In the genomic region with DNA sequence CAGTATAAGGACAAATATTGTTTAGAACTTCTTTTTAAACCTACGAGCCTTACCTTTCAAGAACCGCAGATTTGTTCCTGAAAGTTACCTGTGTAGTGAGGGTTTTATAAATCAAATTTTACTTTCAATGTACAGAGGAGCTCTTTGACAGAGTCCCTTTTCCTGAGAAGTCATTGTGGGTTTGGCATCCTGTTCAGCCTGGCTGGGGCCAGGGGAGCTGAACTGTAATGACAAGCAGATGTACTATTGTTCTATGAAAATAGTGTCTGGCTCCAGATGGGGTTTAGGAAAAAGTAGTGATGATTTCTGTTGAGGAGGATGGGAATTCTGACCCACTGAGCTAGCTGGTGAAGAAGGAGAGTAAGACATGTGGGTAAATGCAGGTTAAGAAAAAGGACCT, we compare ENCODE assay signal across 19 cellular contexts.
A peak's percentile ranks its signal among the peaks of the same experiment; 100 is the strongest.
DNase-seq lines count a peak whose midpoint lies in the region; ATAC-seq and TF ChIP-seq lines count a peak whose summit lies in the region.
"Had no signal": no experiment of that assay in that cellular context is flagged by ENCODE, and none has a peak within 500 bp of the region (broad histone marks: within the 10 kb centered on the region; RNA-seq: fewer than 3 reads in every experiment).

No MANE protein-coding gene starts in this region.

- H2AK9ac ChIP-seq in IMR-90 (replicated peaks; ENCODE audit: low read depth, low read length, poor library complexity), result no peak overlapping the region

- H3K4me2 ChIP-seq in IMR-90 (ENCODE audit: low read depth, low read length) (no peak overlapping the region), hepatocyte (no peak overlapping the region), neuronal stem cell (ENCODE audit: insufficient read depth, low read length, poor library complexity, severe bottlenecking) (no peak overlapping the region)

- H3K9me3 ChIP-seq in IMR-90 (ENCODE audit: control insufficient read depth, insufficient read depth, low read length), result peaks cover 3% of the 10 kb centered on the region; the same call in 1 of the 2 replicates
- H3K9me3 ChIP-seq in hepatocyte (ENCODE audit: low read depth), result no peaks in the 10 kb centered on the region
- no peaks in the 10 kb centered on the region for H3K9me3 ChIP-seq in neuronal stem cell (replicated peaks in 1 of 2; ENCODE audit: control insufficient read depth in 2 of 2, insufficient read depth in 1 of 2, low read depth in 1 of 2, low read length in 2 of 2)
- H3K9me3 ChIP-seq: breast epithelium, mucosa of descending colon had no signal

- ATAC-seq in IMR-90 (ENCODE audit: low read depth) (no peak; the same call in 1 of the 2 replicates), HG03378 (IDR thresholded peaks at IDR 0.05; ENCODE audit: unreplicated experiment) (no peak)
- ATAC-seq: activated CD8-positive, alpha-beta T cell treated with anti-CD3 and anti-CD28 coated beads for 36 hours; left cardiac atrium; mucosa of descending colon had no signal

- no TSS peak for BruUV-seq in IMR-90 (replicated peaks; lab: Mats Ljungman, UMichigan)

- TF ChIP-seq POLR2A in IMR-90 (IDR thresholded peaks at IDR 0.05; ENCODE audit: low read depth, low read length), result no peak

- H2BK5ac ChIP-seq in IMR-90 (ENCODE audit: low read depth, low read length, poor library complexity, severe bottlenecking), result no peak overlapping the region
- H2BK5ac ChIP-seq in neuronal stem cell (ENCODE audit: low read length), result no peak overlapping the region

- no peaks in the 10 kb centered on the region for H3K79me1 ChIP-seq in IMR-90 (ENCODE audit: low read depth in 1 of 2, low read length in 2 of 2)
- H3K79me1 ChIP-seq in neuronal stem cell (ENCODE audit: low read depth, low read length), result no peaks in the 10 kb centered on the region

- H2BK12ac ChIP-seq in neuronal stem cell (ENCODE audit: low read length), result no peak overlapping the region

- intact Hi-C loops in IMR-90 (cut with micrococcal nuclease), result no loop called here

- H3K9me2 ChIP-seq in hepatocyte (replicated peaks; ENCODE audit: insufficient read depth), result no peaks in the 10 kb centered on the region

- H3K9ac ChIP-seq in IMR-90 (ENCODE audit: low read depth, low read length), result no peak overlapping the region
- H3K9ac ChIP-seq in neuronal stem cell (ENCODE audit: low read depth, low read length, poor library complexity), result no peak overlapping the region

- H3K4ac ChIP-seq in IMR-90 (ENCODE audit: low read depth, low read length) (no peak overlapping the region), neuronal stem cell (ENCODE audit: low read length) (no peak overlapping the region)

- H2AFZ ChIP-seq in IMR-90 (replicated peaks; ENCODE audit: low read length, poor library complexity) (no peak overlapping the region), hepatocyte (no peak overlapping the region), neuronal stem cell (ENCODE audit: low read length) (no peak overlapping the region)

- no peak overlapping the region for H3K56ac ChIP-seq in IMR-90 (ENCODE audit: extremely low read depth, insufficient read depth, low read length)

- H4K91ac ChIP-seq in IMR-90 (ENCODE audit: insufficient read depth, low read depth, low read length), result no peak overlapping the region
- H4K91ac ChIP-seq in neuronal stem cell (ENCODE audit: low read depth, low read length, poor library complexity), result no peak overlapping the region

- H4K8ac ChIP-seq in IMR-90 (ENCODE audit: low read depth in 2 of 2, low read length in 2 of 2) (no peak overlapping the region), neuronal stem cell (ENCODE audit: low read depth, low read length) (no peak overlapping the region)

- no peak overlapping the region for H2BK20ac ChIP-seq in IMR-90 (ENCODE audit: low read depth, low read length)

- H3K4me3 ChIP-seq in AG10803 (ENCODE audit: low read length) (no peak overlapping the region), IMR-90 (ENCODE audit: insufficient read depth, low read depth, low read length) (no peak overlapping the region), astrocyte of the spinal cord (ENCODE audit: low read depth, low read length) (no peak overlapping the region), hepatocyte (no peak overlapping the region), neuronal stem cell (ENCODE audit: low read length in 2 of 2) (no peak overlapping the region)
- H3K4me3 ChIP-seq: breast epithelium, mucosa of descending colon had no signal

- no peak overlapping the region for H2AK5ac ChIP-seq in IMR-90 (ENCODE audit: low read depth, low read length)
- no peak overlapping the region for H2AK5ac ChIP-seq in neuronal stem cell (ENCODE audit: low read depth, low read length)

- H3K18ac ChIP-seq in IMR-90 (ENCODE audit: low read depth, low read length) (peak overlapping the region; percentile 64; the same call in 1 of the 2 replicates), neuronal stem cell (ENCODE audit: low read length) (no peak overlapping the region)

- H3K23ac ChIP-seq in IMR-90 (ENCODE audit: low read depth, low read length), result no peak overlapping the region
- no peak overlapping the region for H3K23ac ChIP-seq in neuronal stem cell (ENCODE audit: low read depth, low read length, poor library complexity)

- H3K36me3 ChIP-seq in IMR-90 (ENCODE audit: control insufficient read depth, insufficient read depth, low read length) (no peaks in the 10 kb centered on the region), hepatocyte (replicated peaks; ENCODE audit: insufficient read depth, low read depth) (no peaks in the 10 kb centered on the region), neuronal stem cell (replicated peaks in 1 of 2; ENCODE audit: control insufficient read depth in 2 of 2, insufficient read depth in 2 of 2, low read length in 2 of 2) (no peaks in the 10 kb centered on the region)
- H3K36me3 ChIP-seq: breast epithelium had no signal

- peaks cover 4% of the 10 kb centered on the region; the same call in 1 of the 2 replicates for H3K4me1 ChIP-seq in IMR-90 (ENCODE audit: control insufficient read depth, insufficient read depth, low read length)
- no peaks in the 10 kb centered on the region for H3K4me1 ChIP-seq in hepatocyte (ENCODE audit: insufficient read depth)
- H3K4me1 ChIP-seq in neuronal stem cell (ENCODE audit: control insufficient read depth in 2 of 2, insufficient read depth in 1 of 2, low read depth in 1 of 2, low read length in 2 of 2), result peaks cover 1 to 3% of the 10 kb centered on the region in 2 donors
- H3K4me1 ChIP-seq: breast epithelium had no signal

- no peak overlapping the region; the same call in 1 of the 2 replicates for H4K5ac ChIP-seq in IMR-90 (ENCODE audit: low read depth, low read length)

- dilution Hi-C loops in IMR-90 (cut with HindIII; ENCODE audit: low sequenced_read_pairs, unreplicated experiment), result no loop called here

- no peaks in the 10 kb centered on the region for H4K20me1 ChIP-seq in IMR-90 (ENCODE audit: insufficient read depth, low read length)
- no peaks in the 10 kb centered on the region for H4K20me1 ChIP-seq in hepatocyte (ENCODE audit: insufficient read depth, poor library complexity, severe bottlenecking)

- CTCF ChIA-PET in IMR-90 (lab: Yijun Ruan, JAX), result no interaction called here

- H3K79me2 ChIP-seq in hepatocyte, result no peaks in the 10 kb centered on the region

- DNase-seq in AG10803 (ENCODE audit: low read depth), result peak; percentile 84
- DNase-seq in IMR-90, result peak; percentile 27
- peak; percentile 66 for DNase-seq in astrocyte of the spinal cord (ENCODE audit: low read depth, low spot score)
- DNase-seq in hepatocyte (ENCODE audit: low spot score), result no peak
- no peak for DNase-seq in amygdala (lab: John Stamatoyannopoulos, UW)
- DNase-seq in neuronal stem cell (ENCODE audit: low spot score), result no peak
- no peak for DNase-seq in hepatic stellate cell (ENCODE audit: low spot score)
- DNase-seq: activated CD8-positive, alpha-beta T cell treated with anti-CD3 and anti-CD28 coated beads for 36 hours; activated T-cell treated with anti-CD3 and anti-CD28 coated beads, Interleukin-2, amount 50 U/mL, for 48 hours; GF-D8; left cardiac atrium; mucosa of descending colon; NCI-H187 treated with DMSO at 0.1 percent for 48 hours; NCI-H524 treated with DMSO at 0.1 percent for 48 hours; nucleus accumbens; right cardiac atrium had no signal

- H3K27ac ChIP-seq in IMR-90 (ENCODE audit: insufficient read depth, low read length), result no peak overlapping the region
- peak overlapping the region; percentile 88 for H3K27ac ChIP-seq in hepatocyte
- H3K27ac ChIP-seq in neuronal stem cell (replicated peaks; ENCODE audit: low read length), result no peak overlapping the region
- H3K27ac ChIP-seq: breast epithelium, VCaP had no signal

- TF ChIP-seq CTCF in AG10803 (conservative IDR thresholded peaks at IDR 0.05; ENCODE audit: low read length) (no peak), IMR-90 (conservative IDR thresholded peaks at IDR 0.05; ENCODE audit: low read depth, low read length) (no peak), astrocyte of the spinal cord (IDR thresholded peaks at IDR 0.05; ENCODE audit: low read depth, low read length) (no peak), hepatocyte (IDR thresholded peaks at IDR 0.05; ENCODE audit: poor library complexity) (no peak)

- POLR2A ChIA-PET in IMR-90 (lab: Charles Lee; ENCODE audit: unreplicated experiment), result no interaction called here

- H3K9me1 ChIP-seq in IMR-90 (ENCODE audit: insufficient read depth, low read length), result no peaks in the 10 kb centered on the region

- H2BK120ac ChIP-seq in IMR-90 (ENCODE audit: low read depth, low read length), result no peak overlapping the region
- no peak overlapping the region for H2BK120ac ChIP-seq in neuronal stem cell (ENCODE audit: low read depth, low read length)

- TF ChIP-seq RAD21 in IMR-90 (IDR thresholded peaks at IDR 0.05; ENCODE audit: low read length), result no peak

- H3K27me3 ChIP-seq in IMR-90 (ENCODE audit: control insufficient read depth, insufficient read depth, low read length), result no peaks in the 10 kb centered on the region
- no peaks in the 10 kb centered on the region for H3K27me3 ChIP-seq in hepatocyte
- H3K27me3 ChIP-seq in neuronal stem cell (ENCODE audit: control insufficient read depth in 3 of 3, insufficient read depth in 3 of 3, low read depth in 1 of 3, low read length in 3 of 3), result no peaks in the 10 kb centered on the region
- H3K27me3 ChIP-seq: breast epithelium had no signal

- in situ Hi-C loops in IMR-90 (cut with MboI; ENCODE audit: low sequenced_read_pairs) (no loop called here), astrocyte of the spinal cord (cut with HindIII; ENCODE audit: low sequenced_read_pairs) (no loop called here)

- WGBS in IMR-90 (ENCODE audit: extremely low coverage in 2 of 2, insufficient read length in 1 of 2), 2 experiments, result no CpG with 5 or more reads among the region's 2 CpGs
- WGBS in hepatocyte (ENCODE audit: low lambda C conversion rate, missing lambda C conversion rate), result 68% methylated on average over 2 of the region's 2 CpGs
- no CpG with 5 or more reads among the region's 2 CpGs for WGBS in neuronal stem cell (ENCODE audit: extremely low coverage in 2 of 2, insufficient read length in 2 of 2, insufficient replicate concordance in 1 of 2), 2 donors

- no peak overlapping the region for H2BK15ac ChIP-seq in IMR-90 (ENCODE audit: low read depth, low read length)
- no peak overlapping the region for H2BK15ac ChIP-seq in neuronal stem cell (ENCODE audit: low read length)

- no peak overlapping the region for H3K14ac ChIP-seq in IMR-90 (replicated peaks; ENCODE audit: low read depth, low read length)
- H3K14ac ChIP-seq in neuronal stem cell (ENCODE audit: low read length), result no peak overlapping the region

TF ChIP-seq in IMR-90, 13 proteins besides CTCF, POLR2A, EP300 and RAD21 (continues in another document):
- TF ChIP-seq CEBPB (IDR thresholded peaks at IDR 0.05; ENCODE audit: low read depth, low read length), result no peak
- no peak for TF ChIP-seq RFX5 (IDR thresholded peaks at IDR 0.05; ENCODE audit: low read depth, low read length)

Comparison
In these comparisons a context has a peak if more than half of its experiments do, and no peak if none do; other contexts are left out.
1. DNase-seq: peak in AG10803 (single experiment), IMR-90 (single experiment) and astrocyte of the spinal cord (single experiment); none in hepatocyte (single experiment), amygdala (0 of 56), neuronal stem cell (single experiment) and hepatic stellate cell (single experiment).